1 cellular context compared by ENCODE assay signal in genomic region chr6:35342258-35343091, GRCh38.
TF ChIP-seq lines count a peak whose summit lies in the region.

TSS of gene PPARD (plus strand) at chr6:35342558. CDS start at chr6:35411088, 68,530 bp downstream.

TF ChIP-seq in IMR-90, 13 proteins besides CTCF, POLR2A, EP300 and RAD21 (continued from another document):
- TF ChIP-seq MAFK (IDR thresholded peaks at IDR 0.05; ENCODE audit: low read depth, low read length) (no peak), BHLHE40 (IDR thresholded peaks at IDR 0.05; ENCODE audit: low read depth, low read length) (no peak), NFE2L2 (IDR thresholded peaks at IDR 0.05; ENCODE audit: low read depth, low read length) (no peak), RFX5 (IDR thresholded peaks at IDR 0.05; ENCODE audit: low read depth, low read length) (no peak), FOS (IDR thresholded peaks at IDR 0.05; ENCODE audit: low read depth, low read length) (no peak)
- TF ChIP-seq, protein P1, sequence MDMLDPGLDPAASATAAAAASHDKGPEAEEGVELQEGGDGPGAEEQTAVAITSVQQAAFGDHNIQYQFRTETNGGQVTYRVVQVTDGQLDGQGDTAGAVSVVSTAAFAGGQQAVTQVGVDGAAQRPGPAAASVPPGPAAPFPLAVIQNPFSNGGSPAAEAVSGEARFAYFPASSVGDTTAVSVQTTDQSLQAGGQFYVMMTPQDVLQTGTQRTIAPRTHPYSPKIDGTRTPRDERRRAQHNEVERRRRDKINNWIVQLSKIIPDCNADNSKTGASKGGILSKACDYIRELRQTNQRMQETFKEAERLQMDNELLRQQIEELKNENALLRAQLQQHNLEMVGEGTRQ (IDR thresholded peaks at IDR 0.05; ENCODE audit: low read depth, low read length): no peak; the same call in 1 of the 2 replicates
TF ChIP-seq in IMR-90: peak in this region for 4.
